8 cellular contexts compared by ENCODE assay signal in genomic region chr1:161542091-161542559, GRCh38. TPM values are rescaled to one million over a fixed set of nuclear protein-coding genes. Genes with fewer than 3 reads are reported as not detected.
DNase-seq lines count a peak whose midpoint lies in the region; ATAC-seq and TF ChIP-seq lines count a peak whose summit lies in the region.
"Not testable (repeated sequence)": the region's sequence is repeated elsewhere in the genome, so short reads cannot be mapped to it uniquely, and the experiment has no call there.

No MANE protein-coding gene starts in this region.

- peak; percentile 44 for ATAC-seq in GM18505 (IDR thresholded peaks at IDR 0.05; ENCODE audit: unreplicated experiment)
- ATAC-seq in GM19467 (IDR thresholded peaks at IDR 0.05; ENCODE audit: unreplicated experiment) = peak; percentile 52
- ATAC-seq in HG02763 (IDR thresholded peaks at IDR 0.05; ENCODE audit: unreplicated experiment) = peak; percentile 62
- ATAC-seq in HG03442 (IDR thresholded peaks at IDR 0.05; ENCODE audit: unreplicated experiment) = peak; percentile 60
- ATAC-seq in stimulated activated naive CD8-positive, alpha-beta T cell treated with anti-CD3 and anti-CD28 coated beads, Interleukin-15, Interleukin-2, amounts not matched to agents 100 U/mL and 50 U/mL, for 24 hours = peak; percentile 73

- intact Hi-C loops in activated T-helper 1 cell treated with anti-CD3 and anti-CD28 coated beads, Interleukin-12 subunit alpha, Interleukin-12 subunit beta, Interleukin-2, Interleukin-4 antibody, amounts not matched to agents 30 ng/mL and 10 ng/mL and 1 ng/mL, durations not matched to agents 14 hours and 24 hours and 36 hours (cut with micrococcal nuclease) = loop anchor here (1.0 kb wide), 1 partner anchor 188 kb away; no protein-coding TSS in a partner anchor

- not testable (repeated sequence) for H3K27me3 Mint-ChIP-seq in activated T-helper 1 cell treated with anti-CD3 and anti-CD28 coated beads, Interleukin-12 subunit alpha, Interleukin-12 subunit beta, Interleukin-2, Interleukin-4 antibody, amounts not matched to agents 30 ng/mL and 10 ng/mL and 1 ng/mL, durations not matched to agents 14 hours and 24 hours and 36 hours (ENCODE audit: insufficient read depth)

- H3K9me3 Mint-ChIP-seq in activated T-helper 1 cell treated with anti-CD3 and anti-CD28 coated beads, Interleukin-12 subunit alpha, Interleukin-12 subunit beta, Interleukin-2, Interleukin-4 antibody, amounts not matched to agents 30 ng/mL and 10 ng/mL and 1 ng/mL, durations not matched to agents 14 hours and 24 hours and 36 hours = peaks cover 10% of the 10 kb centered on the region

- H3K27ac Mint-ChIP-seq in activated T-helper 1 cell treated with anti-CD3 and anti-CD28 coated beads, Interleukin-12 subunit alpha, Interleukin-12 subunit beta, Interleukin-2, Interleukin-4 antibody, amounts not matched to agents 30 ng/mL and 10 ng/mL and 1 ng/mL, durations not matched to agents 14 hours and 24 hours and 36 hours = peak overlapping the region; percentile 24

- H3K4me1 Mint-ChIP-seq in activated T-helper 1 cell treated with anti-CD3 and anti-CD28 coated beads, Interleukin-12 subunit alpha, Interleukin-12 subunit beta, Interleukin-2, Interleukin-4 antibody, amounts not matched to agents 30 ng/mL and 10 ng/mL and 1 ng/mL, durations not matched to agents 14 hours and 24 hours and 36 hours (ENCODE audit: low read depth) = peaks cover 54% of the 10 kb centered on the region

- DNase-seq in T-helper 22 cell (ENCODE audit: low read depth) (peak; percentile 32), erythroblast (lab: John Stamatoyannopoulos, UW) (peak; percentile 82 to 87)
- peak; percentile 55 for DNase-seq in activated T-helper 1 cell treated with anti-CD3 and anti-CD28 coated beads, Interleukin-12 subunit alpha, Interleukin-12 subunit beta, Interleukin-2, Interleukin-4 antibody, amounts not matched to agents 30 ng/mL and 10 ng/mL and 1 ng/mL, durations not matched to agents 14 hours and 24 hours and 36 hours (ENCODE audit: low spot score)
- DNase-seq in stimulated activated naive CD8-positive, alpha-beta T cell treated with anti-CD3 and anti-CD28 coated beads, Interleukin-15, Interleukin-2, amounts not matched to agents 100 U/mL and 50 U/mL, for 24 hours = peak; percentile 41

- not testable (repeated sequence) for TF ChIP-seq POLR2A in GM18505 (IDR thresholded peaks at IDR 0.05; ENCODE audit: borderline replicate concordance, extremely low read depth, insufficient read depth, insufficient read length)
- peak; percentile 86 for TF ChIP-seq POLR2A in erythroblast (IDR thresholded peaks at IDR 0.05; ENCODE audit: low read length)

- H3K36me3 Mint-ChIP-seq in activated T-helper 1 cell treated with anti-CD3 and anti-CD28 coated beads, Interleukin-12 subunit alpha, Interleukin-12 subunit beta, Interleukin-2, Interleukin-4 antibody, amounts not matched to agents 30 ng/mL and 10 ng/mL and 1 ng/mL, durations not matched to agents 14 hours and 24 hours and 36 hours (ENCODE audit: low read depth) = not testable (repeated sequence)

- peak overlapping the region; percentile 45 for H3K4me3 Mint-ChIP-seq in activated T-helper 1 cell treated with anti-CD3 and anti-CD28 coated beads, Interleukin-12 subunit alpha, Interleukin-12 subunit beta, Interleukin-2, Interleukin-4 antibody, amounts not matched to agents 30 ng/mL and 10 ng/mL and 1 ng/mL, durations not matched to agents 14 hours and 24 hours and 36 hours

RNA-seq across cellular contexts. Expression of gene FCGR3A, which starts 7.5 kb away (rescaled TPM):
- not detected in 2 replicates for total RNA-seq in activated T-helper 1 cell treated with anti-CD3 and anti-CD28 coated beads, Interleukin-12 subunit alpha, Interleukin-12 subunit beta, Interleukin-2, Interleukin-4 antibody, amounts not matched to agents 30 ng/mL and 10 ng/mL and 1 ng/mL, durations not matched to agents 14 hours and 24 hours and 36 hours

RNA-seq across cellular contexts. Expression of gene HSPA6, which starts 17.8 kb away (rescaled TPM):
- 0.59 and 0.99 TPM in 2 replicates for total RNA-seq in activated T-helper 1 cell treated with anti-CD3 and anti-CD28 coated beads, Interleukin-12 subunit alpha, Interleukin-12 subunit beta, Interleukin-2, Interleukin-4 antibody, amounts not matched to agents 30 ng/mL and 10 ng/mL and 1 ng/mL, durations not matched to agents 14 hours and 24 hours and 36 hours

RNA-seq across cellular contexts. Expression of gene FCGR2A, which starts 36.9 kb away (rescaled TPM):
- not detected in 2 replicates for total RNA-seq in activated T-helper 1 cell treated with anti-CD3 and anti-CD28 coated beads, Interleukin-12 subunit alpha, Interleukin-12 subunit beta, Interleukin-2, Interleukin-4 antibody, amounts not matched to agents 30 ng/mL and 10 ng/mL and 1 ng/mL, durations not matched to agents 14 hours and 24 hours and 36 hours

Comparison
In these comparisons a context has a peak if more than half of its experiments do, and no peak if none do; other contexts are left out.
1. Peak in every context shown above with its lines: DNase-seq and ATAC-seq.
2. DNase-seq: peak in every context shown above with its lines; median percentile 84 in erythroblast; 55 in activated T-helper 1 cell treated with anti-CD3 and anti-CD28 coated beads, Interleukin-12 subunit alpha, Interleukin-12 subunit beta, Interleukin-2, Interleukin-4 antibody, amounts not matched to agents 30 ng/mL and 10 ng/mL and 1 ng/mL, durations not matched to agents 14 hours and 24 hours and 36 hours; 41 in stimulated activated naive CD8-positive, alpha-beta T cell treated with anti-CD3 and anti-CD28 coated beads, Interleukin-15, Interleukin-2, amounts not matched to agents 100 U/mL and 50 U/mL, for 24 hours; 32 in T-helper 22 cell.